Comparison of ENCODE assay signal across 1 cellular context in the genomic region with DNA sequence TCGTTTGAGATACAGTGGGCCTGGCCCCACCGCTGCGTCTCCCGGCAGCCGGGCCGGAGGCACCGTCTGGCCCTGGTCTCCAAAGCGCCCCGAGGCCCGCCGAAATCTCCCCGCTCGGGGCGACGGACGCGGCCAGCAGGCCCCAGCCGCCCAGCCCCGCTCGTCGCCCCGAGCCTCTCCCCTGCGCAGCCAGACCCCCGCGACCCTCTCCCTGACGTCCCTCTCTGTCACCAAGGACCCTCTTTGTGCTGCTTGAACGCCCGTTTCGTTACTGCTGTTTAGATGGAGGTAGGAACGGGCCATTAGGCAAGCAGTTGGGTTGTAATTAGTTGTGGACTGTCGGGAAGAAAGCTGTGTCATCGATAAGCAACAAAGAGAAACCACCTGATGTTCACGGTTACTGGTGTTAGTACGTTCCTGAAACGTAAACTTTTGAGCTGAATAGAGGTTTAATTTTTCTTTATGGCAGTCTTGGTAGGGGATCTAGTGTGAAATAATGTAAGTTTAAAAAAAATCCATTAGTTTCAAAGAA.
TF ChIP-seq lines count a peak whose summit lies in the region.

No MANE protein-coding gene starts in this region.

TF ChIP-seq in K562, 482 proteins besides CTCF, POLR2A, EP300 and RAD21 (continued from another document and continues in another):
- no peak for TF ChIP-seq MED1 (CRISPR knock-in tag; IDR thresholded peaks at IDR 0.05; ENCODE audit: borderline replicate concordance)
- TF ChIP-seq PRMT5 (CRISPR knock-in tag; IDR thresholded peaks at IDR 0.05): no peak
- TF ChIP-seq SUPT5H (IDR thresholded peaks at IDR 0.05): no peak; the same call in 1 of the 2 replicates
- TF ChIP-seq SIN3A (IDR thresholded peaks at IDR 0.05; ENCODE audit: borderline replicate concordance in 2 of 2, control insufficient read depth in 1 of 2, low read depth in 2 of 2, low read length in 2 of 2): peak; percentile 13 to 16; a peak in 1 of 4 replicates
- TF ChIP-seq, protein P1, sequence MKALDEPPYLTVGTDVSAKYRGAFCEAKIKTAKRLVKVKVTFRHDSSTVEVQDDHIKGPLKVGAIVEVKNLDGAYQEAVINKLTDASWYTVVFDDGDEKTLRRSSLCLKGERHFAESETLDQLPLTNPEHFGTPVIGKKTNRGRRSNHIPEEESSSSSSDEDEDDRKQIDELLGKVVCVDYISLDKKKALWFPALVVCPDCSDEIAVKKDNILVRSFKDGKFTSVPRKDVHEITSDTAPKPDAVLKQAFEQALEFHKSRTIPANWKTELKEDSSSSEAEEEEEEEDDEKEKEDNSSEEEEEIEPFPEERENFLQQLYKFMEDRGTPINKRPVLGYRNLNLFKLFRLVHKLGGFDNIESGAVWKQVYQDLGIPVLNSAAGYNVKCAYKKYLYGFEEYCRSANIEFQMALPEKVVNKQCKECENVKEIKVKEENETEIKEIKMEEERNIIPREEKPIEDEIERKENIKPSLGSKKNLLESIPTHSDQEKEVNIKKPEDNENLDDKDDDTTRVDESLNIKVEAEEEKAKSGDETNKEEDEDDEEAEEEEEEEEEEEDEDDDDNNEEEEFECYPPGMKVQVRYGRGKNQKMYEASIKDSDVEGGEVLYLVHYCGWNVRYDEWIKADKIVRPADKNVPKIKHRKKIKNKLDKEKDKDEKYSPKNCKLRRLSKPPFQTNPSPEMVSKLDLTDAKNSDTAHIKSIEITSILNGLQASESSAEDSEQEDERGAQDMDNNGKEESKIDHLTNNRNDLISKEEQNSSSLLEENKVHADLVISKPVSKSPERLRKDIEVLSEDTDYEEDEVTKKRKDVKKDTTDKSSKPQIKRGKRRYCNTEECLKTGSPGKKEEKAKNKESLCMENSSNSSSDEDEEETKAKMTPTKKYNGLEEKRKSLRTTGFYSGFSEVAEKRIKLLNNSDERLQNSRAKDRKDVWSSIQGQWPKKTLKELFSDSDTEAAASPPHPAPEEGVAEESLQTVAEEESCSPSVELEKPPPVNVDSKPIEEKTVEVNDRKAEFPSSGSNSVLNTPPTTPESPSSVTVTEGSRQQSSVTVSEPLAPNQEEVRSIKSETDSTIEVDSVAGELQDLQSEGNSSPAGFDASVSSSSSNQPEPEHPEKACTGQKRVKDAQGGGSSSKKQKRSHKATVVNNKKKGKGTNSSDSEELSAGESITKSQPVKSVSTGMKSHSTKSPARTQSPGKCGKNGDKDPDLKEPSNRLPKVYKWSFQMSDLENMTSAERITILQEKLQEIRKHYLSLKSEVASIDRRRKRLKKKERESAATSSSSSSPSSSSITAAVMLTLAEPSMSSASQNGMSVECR (CRISPR knock-in tag; IDR thresholded peaks at IDR 0.05): 0 out of 2 replicates have a peak, but pooled peaks have one; percentile 12
- TF ChIP-seq, protein P2, sequence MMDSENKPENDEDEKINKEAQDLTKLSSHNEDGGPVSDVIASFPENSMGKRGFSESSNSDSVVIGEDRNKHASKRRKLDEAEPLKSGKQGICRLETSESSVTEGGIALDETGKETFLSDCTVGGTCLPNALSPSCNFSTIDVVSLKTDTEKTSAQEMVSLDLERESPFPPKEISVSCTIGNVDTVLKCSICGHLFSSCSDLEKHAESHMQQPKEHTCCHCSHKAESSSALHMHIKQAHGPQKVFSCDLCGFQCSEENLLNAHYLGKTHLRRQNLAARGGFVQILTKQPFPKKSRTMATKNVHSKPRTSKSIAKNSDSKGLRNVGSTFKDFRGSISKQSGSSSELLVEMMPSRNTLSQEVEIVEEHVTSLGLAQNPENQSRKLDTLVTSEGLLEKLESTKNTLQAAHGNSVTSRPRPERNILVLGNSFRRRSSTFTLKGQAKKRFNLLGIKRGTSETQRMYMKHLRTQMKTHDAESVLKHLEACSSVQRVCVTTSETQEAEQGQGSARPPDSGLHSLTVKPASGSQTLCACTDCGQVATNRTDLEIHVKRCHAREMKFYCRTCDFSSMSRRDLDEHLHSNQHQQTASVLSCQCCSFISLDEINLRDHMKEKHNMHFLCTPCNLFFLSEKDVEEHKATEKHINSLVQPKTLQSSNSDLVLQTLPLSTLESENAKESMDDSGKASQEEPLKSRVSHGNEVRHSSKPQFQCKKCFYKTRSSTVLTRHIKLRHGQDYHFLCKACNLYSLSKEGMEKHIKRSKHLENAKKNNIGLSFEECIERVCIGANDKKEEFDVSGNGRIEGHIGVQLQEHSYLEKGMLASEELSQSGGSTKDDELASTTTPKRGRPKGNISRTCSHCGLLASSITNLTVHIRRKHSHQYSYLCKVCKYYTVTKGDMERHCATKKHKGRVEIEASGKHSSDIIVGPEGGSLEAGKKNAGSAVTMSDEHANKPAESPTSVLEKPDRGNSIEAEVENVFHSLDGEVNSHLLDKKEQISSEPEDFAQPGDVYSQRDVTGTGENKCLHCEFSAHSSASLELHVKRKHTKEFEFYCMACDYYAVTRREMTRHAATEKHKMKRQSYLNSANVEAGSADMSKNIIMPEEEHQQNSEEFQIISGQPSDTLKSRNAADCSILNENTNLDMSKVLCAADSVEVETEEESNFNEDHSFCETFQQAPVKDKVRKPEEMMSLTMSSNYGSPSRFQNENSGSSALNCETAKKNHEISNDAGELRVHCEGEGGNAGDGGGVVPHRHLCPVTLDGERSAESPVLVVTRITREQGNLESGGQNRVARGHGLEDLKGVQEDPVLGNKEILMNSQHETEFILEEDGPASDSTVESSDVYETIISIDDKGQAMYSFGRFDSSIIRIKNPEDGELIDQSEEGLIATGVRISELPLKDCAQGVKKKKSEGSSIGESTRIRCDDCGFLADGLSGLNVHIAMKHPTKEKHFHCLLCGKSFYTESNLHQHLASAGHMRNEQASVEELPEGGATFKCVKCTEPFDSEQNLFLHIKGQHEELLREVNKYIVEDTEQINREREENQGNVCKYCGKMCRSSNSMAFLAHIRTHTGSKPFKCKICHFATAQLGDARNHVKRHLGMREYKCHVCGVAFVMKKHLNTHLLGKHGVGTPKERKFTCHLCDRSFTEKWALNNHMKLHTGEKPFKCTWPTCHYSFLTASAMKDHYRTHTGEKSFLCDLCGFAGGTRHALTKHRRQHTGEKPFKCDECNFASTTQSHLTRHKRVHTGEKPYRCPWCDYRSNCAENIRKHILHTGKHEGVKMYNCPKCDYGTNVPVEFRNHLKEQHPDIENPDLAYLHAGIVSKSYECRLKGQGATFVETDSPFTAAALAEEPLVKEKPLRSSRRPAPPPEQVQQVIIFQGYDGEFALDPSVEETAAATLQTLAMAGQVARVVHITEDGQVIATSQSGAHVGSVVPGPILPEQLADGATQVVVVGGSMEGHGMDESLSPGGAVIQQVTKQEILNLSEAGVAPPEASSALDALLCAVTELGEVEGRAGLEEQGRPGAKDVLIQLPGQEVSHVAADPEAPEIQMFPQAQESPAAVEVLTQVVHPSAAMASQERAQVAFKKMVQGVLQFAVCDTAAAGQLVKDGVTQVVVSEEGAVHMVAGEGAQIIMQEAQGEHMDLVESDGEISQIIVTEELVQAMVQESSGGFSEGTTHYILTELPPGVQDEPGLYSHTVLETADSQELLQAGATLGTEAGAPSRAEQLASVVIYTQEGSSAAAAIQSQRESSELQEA (IDR thresholded peaks at IDR 0.05; ENCODE audit: low read depth): no peak
- no peak for TF ChIP-seq WHSC1 (IDR thresholded peaks at IDR 0.05; ENCODE audit: low read length)
- TF ChIP-seq ZNF232 (CRISPR knock-in tag; IDR thresholded peaks at IDR 0.05): no peak
- TF ChIP-seq HMG20B (CRISPR knock-in tag; IDR thresholded peaks at IDR 0.05): no peak
- TF ChIP-seq, protein P3, sequence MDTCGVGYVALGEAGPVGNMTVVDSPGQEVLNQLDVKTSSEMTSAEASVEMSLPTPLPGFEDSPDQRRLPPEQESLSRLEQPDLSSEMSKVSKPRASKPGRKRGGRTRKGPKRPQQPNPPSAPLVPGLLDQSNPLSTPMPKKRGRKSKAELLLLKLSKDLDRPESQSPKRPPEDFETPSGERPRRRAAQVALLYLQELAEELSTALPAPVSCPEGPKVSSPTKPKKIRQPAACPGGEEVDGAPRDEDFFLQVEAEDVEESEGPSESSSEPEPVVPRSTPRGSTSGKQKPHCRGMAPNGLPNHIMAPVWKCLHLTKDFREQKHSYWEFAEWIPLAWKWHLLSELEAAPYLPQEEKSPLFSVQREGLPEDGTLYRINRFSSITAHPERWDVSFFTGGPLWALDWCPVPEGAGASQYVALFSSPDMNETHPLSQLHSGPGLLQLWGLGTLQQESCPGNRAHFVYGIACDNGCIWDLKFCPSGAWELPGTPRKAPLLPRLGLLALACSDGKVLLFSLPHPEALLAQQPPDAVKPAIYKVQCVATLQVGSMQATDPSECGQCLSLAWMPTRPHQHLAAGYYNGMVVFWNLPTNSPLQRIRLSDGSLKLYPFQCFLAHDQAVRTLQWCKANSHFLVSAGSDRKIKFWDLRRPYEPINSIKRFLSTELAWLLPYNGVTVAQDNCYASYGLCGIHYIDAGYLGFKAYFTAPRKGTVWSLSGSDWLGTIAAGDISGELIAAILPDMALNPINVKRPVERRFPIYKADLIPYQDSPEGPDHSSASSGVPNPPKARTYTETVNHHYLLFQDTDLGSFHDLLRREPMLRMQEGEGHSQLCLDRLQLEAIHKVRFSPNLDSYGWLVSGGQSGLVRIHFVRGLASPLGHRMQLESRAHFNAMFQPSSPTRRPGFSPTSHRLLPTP (IDR thresholded peaks at IDR 0.05; ENCODE audit: borderline replicate concordance, extremely low read depth, insufficient read length): no peak
- TF ChIP-seq BRD4 (IDR thresholded peaks at IDR 0.05): peak; percentile 57
- TF ChIP-seq TRIM28 (IDR thresholded peaks at IDR 0.05): no peak
- peak; percentile 94 for TF ChIP-seq ZNF316 (IDR thresholded peaks at IDR 0.05)
- TF ChIP-seq RBM39 (optimal IDR thresholded peaks at IDR 0.05; ENCODE audit: low read depth, low read length): no peak
- TF ChIP-seq SP2 (IDR thresholded peaks at IDR 0.05; ENCODE audit: extremely low read depth, low read depth, low read length, poor library complexity, severe bottlenecking): no peak
- TF ChIP-seq, protein P4, sequence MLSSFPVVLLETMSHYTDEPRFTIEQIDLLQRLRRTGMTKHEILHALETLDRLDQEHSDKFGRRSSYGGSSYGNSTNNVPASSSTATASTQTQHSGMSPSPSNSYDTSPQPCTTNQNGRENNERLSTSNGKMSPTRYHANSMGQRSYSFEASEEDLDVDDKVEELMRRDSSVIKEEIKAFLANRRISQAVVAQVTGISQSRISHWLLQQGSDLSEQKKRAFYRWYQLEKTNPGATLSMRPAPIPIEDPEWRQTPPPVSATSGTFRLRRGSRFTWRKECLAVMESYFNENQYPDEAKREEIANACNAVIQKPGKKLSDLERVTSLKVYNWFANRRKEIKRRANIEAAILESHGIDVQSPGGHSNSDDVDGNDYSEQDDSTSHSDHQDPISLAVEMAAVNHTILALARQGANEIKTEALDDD (IDR thresholded peaks at IDR 0.05): 0 out of 2 replicates have a peak, but pooled peaks have one; percentile 40
- no peak for TF ChIP-seq BHLHE40 (IDR thresholded peaks at IDR 0.05; ENCODE audit: low read length)
- TF ChIP-seq HDAC3 (IDR thresholded peaks at IDR 0.05; ENCODE audit: borderline replicate concordance, partially characterized antibody): no peak
- TF ChIP-seq NONO (IDR thresholded peaks at IDR 0.05; ENCODE audit: low read depth in 2 of 2, low read length in 1 of 2): no peak; a peak in 1 of 4 replicates
- no peak for TF ChIP-seq PTRF (tag; IDR thresholded peaks at IDR 0.05)
- TF ChIP-seq, protein P5, sequence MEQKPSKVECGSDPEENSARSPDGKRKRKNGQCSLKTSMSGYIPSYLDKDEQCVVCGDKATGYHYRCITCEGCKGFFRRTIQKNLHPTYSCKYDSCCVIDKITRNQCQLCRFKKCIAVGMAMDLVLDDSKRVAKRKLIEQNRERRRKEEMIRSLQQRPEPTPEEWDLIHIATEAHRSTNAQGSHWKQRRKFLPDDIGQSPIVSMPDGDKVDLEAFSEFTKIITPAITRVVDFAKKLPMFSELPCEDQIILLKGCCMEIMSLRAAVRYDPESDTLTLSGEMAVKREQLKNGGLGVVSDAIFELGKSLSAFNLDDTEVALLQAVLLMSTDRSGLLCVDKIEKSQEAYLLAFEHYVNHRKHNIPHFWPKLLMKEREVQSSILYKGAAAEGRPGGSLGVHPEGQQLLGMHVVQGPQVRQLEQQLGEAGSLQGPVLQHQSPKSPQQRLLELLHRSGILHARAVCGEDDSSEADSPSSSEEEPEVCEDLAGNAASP (IDR thresholded peaks at IDR 0.05): no peak
- TF ChIP-seq ZNF431 (CRISPR knock-in tag; IDR thresholded peaks at IDR 0.05): 0 out of 2 replicates have a peak, but pooled peaks have one; percentile 31
- TF ChIP-seq GTF2F1 (IDR thresholded peaks at IDR 0.05; ENCODE audit: low read depth, low read length): no peak
- TF ChIP-seq DACH1 (IDR thresholded peaks at IDR 0.05; ENCODE audit: partially characterized antibody): peak; percentile 58
- 0 out of 2 replicates have a peak, but pooled peaks have one; percentile 22 for TF ChIP-seq JUND (IDR thresholded peaks at IDR 0.05; ENCODE audit: borderline replicate concordance, low read depth, low read length)
- TF ChIP-seq JUND (tag; IDR thresholded peaks at IDR 0.05; ENCODE audit: borderline replicate concordance, low read depth, low read length): no peak
- TF ChIP-seq ETV5 (CRISPR knock-in tag; IDR thresholded peaks at IDR 0.05; ENCODE audit: low read depth): no peak
- TF ChIP-seq RBM22 (IDR thresholded peaks at IDR 0.05; ENCODE audit: low read depth, low read length, poor library complexity, severe bottlenecking): peak; percentile 77
- TF ChIP-seq SIRT6 (IDR thresholded peaks at IDR 0.05; ENCODE audit: low read depth, low read length): no peak
- no peak for TF ChIP-seq FOXM1 (IDR thresholded peaks at IDR 0.05; ENCODE audit: low read depth)
- 0 out of 2 replicates have a peak, but pooled peaks have one; percentile 19 for TF ChIP-seq FOXM1 (CRISPR knock-in tag; IDR thresholded peaks at IDR 0.05; ENCODE audit: low read depth)
- peak; percentile 26; the same call in 1 of the 2 replicates for TF ChIP-seq ZBTB17 (CRISPR knock-in tag; IDR thresholded peaks at IDR 0.05)
- TF ChIP-seq PHF20 (IDR thresholded peaks at IDR 0.05; ENCODE audit: partially characterized antibody): no peak
- TF ChIP-seq PHF21A (IDR thresholded peaks at IDR 0.05; ENCODE audit: borderline replicate concordance, low read depth): no peak
- no peak for TF ChIP-seq SMAD1 (IDR thresholded peaks at IDR 0.05; ENCODE audit: low read depth, low read length, partially characterized antibody)
- TF ChIP-seq, protein P6, sequence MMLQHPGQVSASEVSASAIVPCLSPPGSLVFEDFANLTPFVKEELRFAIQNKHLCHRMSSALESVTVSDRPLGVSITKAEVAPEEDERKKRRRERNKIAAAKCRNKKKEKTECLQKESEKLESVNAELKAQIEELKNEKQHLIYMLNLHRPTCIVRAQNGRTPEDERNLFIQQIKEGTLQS (IDR thresholded peaks at IDR 0.05): no peak
- TF ChIP-seq, protein P6 (CRISPR knock-in tag; conservative IDR thresholded peaks at IDR 0.05): 0 out of 2 replicates have a peak, but pooled peaks have one; percentile 22
- TF ChIP-seq BRF1 (IDR thresholded peaks at IDR 0.05; ENCODE audit: borderline replicate concordance, extremely low read depth, insufficient read length): no peak
- TF ChIP-seq POLR2G (IDR thresholded peaks at IDR 0.05; ENCODE audit: low read depth, low read length): no peak
- no peak for TF ChIP-seq ZNF12 (CRISPR knock-in tag; IDR thresholded peaks at IDR 0.05)
- 0 out of 2 replicates have a peak, but pooled peaks have one; percentile 6 for TF ChIP-seq CREM (IDR thresholded peaks at IDR 0.05; ENCODE audit: low read depth)
- TF ChIP-seq ZNF274 (IDR thresholded peaks at IDR 0.05; ENCODE audit: borderline replicate concordance, low read depth, low read length): peak; percentile 44; the same call in 1 of the 2 replicates
- peak; percentile 9 for TF ChIP-seq NEUROD1 (IDR thresholded peaks at IDR 0.05; ENCODE audit: borderline replicate concordance, low read depth, low read length, partially characterized antibody)
